10 cellular contexts compared by ENCODE assay signal in genomic region chr6:133937909-133938308, GRCh38. TPM values are rescaled to one million over a fixed set of nuclear protein-coding genes. Genes with fewer than 3 reads are reported as not detected.
"Had no signal": no experiment of that assay in that cellular context is flagged by ENCODE, and none has a peak within 500 bp of the region (broad histone marks: within the 10 kb centered on the region; RNA-seq: fewer than 3 reads in every experiment).

No MANE protein-coding gene starts in this region.

- H3K4me3 ChIP-seq: GM23338 had no signal

- H3K4me2 ChIP-seq: GM23338 had no signal

- ATAC-seq: GM23338, HepG2 had no signal

- H3K27ac ChIP-seq: HL-60 had no signal

- DNase-seq: H9, HCEC 1CT, KG1 had no signal

- H2AFZ ChIP-seq: GM23338 had no signal

- FAIRE-seq: H1, H54, HepG2 had no signal

RNA-seq across cellular contexts. Expression of gene TCF21, which starts 49.0 kb away (rescaled TPM):
- total RNA-seq: H9, HepG2, HT1080 had no signal
- polyA plus RNA-seq: HepG2, IgD-negative memory B cell had no signal
